In genomic region chr11:1746516-1746931, GRCh38 we compare ENCODE assay signal across 12 cellular contexts. TPM values are rescaled to one million over a fixed set of nuclear protein-coding genes. Genes with fewer than 3 reads are reported as not detected.
DNase-seq lines count a peak whose midpoint lies in the region; FAIRE-seq and TF ChIP-seq lines count a peak whose summit lies in the region.
"Had no signal": no experiment of that assay in that cellular context is flagged by ENCODE, and none has a peak within 500 bp of the region (broad histone marks: within the 10 kb centered on the region; RNA-seq: fewer than 3 reads in every experiment).

No MANE protein-coding gene starts in this region.

- no peaks in the 10 kb centered on the region for H3K9me3 ChIP-seq in kidney (ENCODE audit: control insufficient read depth in 1 of 2, low read length in 2 of 2)
- no peaks in the 10 kb centered on the region for H3K9me3 ChIP-seq in suprapubic skin
- no peaks in the 10 kb centered on the region for H3K9me3 ChIP-seq in prostate gland

- peak overlapping the region; percentile 18 for H3K27ac ChIP-seq in angular gyrus (ENCODE audit: low read depth, low read length)
- H3K27ac ChIP-seq in kidney (ENCODE audit: low read depth in 2 of 2, low read length in 2 of 2): peak overlapping the region; percentile 10 to 43
- no peak overlapping the region for H3K27ac ChIP-seq in suprapubic skin
- H3K27ac ChIP-seq in prostate gland: no peak overlapping the region
- H3K27ac ChIP-seq: hepatocyte, parathyroid adenoma had no signal

- TF ChIP-seq POLR2A in suprapubic skin (IDR thresholded peaks at IDR 0.05) (no peak), prostate gland (IDR thresholded peaks at IDR 0.05) (no peak)

- TF ChIP-seq CTCF in kidney (IDR thresholded peaks at IDR 0.05; ENCODE audit: borderline replicate concordance, extremely low read depth, insufficient read depth) (no peak), suprapubic skin (IDR thresholded peaks at IDR 0.05) (no peak), prostate gland (IDR thresholded peaks at IDR 0.05) (no peak)

- peak; percentile 70 for DNase-seq in NCI-H2196 (lab: John Stamatoyannopoulos, UW; ENCODE audit: unreplicated experiment)
- no peak for DNase-seq in kidney
- peak; percentile 75 to 85 for DNase-seq in suprapubic skin (ENCODE audit: low spot score in 2 of 2)
- no peak for DNase-seq in prostate gland (ENCODE audit: low spot score)
- DNase-seq in stimulated activated CD4-positive, alpha-beta T cell treated with anti-CD3 and anti-CD28 coated beads, Interleukin-2, amount 100 ng/mL, for 24 hours: no peak
- DNase-seq in effector CD8-positive, alpha-beta T cell (lab: John Stamatoyannopoulos, UW): no peak
- DNase-seq: anterior cingulate cortex; NCI-H2171; stimulated activated naive CD8-positive, alpha-beta T cell treated with anti-CD3 and anti-CD28 coated beads, Interleukin-15, amount 100 ng/mL, for 72 hours had no signal

- FAIRE-seq in kidney (lab: Jason Lieb, UNC): no peak

- intact Hi-C loops in kidney (cut with DNase I): no loop called here
- intact Hi-C loops in prostate gland (cut with DNase I): no loop called here

- H3K4me1 ChIP-seq in kidney (ENCODE audit: control insufficient read depth in 1 of 2, insufficient read depth in 1 of 2, low read depth in 1 of 2, low read length in 2 of 2): peaks cover 4 to 40% of the 10 kb centered on the region in 2 donors
- H3K4me1 ChIP-seq in suprapubic skin: peaks cover 59% of the 10 kb centered on the region
- no peaks in the 10 kb centered on the region for H3K4me1 ChIP-seq in prostate gland (replicated peaks)

- 73% methylated on average over 14 of the region's 22 CpGs for WGBS in suprapubic skin
- 85% methylated on average over 22 of the region's 22 CpGs for WGBS in prostate gland

- H3K36me3 ChIP-seq in kidney (ENCODE audit: control insufficient read depth in 1 of 2, insufficient read depth in 2 of 2, low read length in 2 of 2) (peaks cover 2 to 5% of the 10 kb centered on the region in 2 donors), suprapubic skin (no peaks in the 10 kb centered on the region), prostate gland (no peaks in the 10 kb centered on the region)

- peaks cover 7% of the 10 kb centered on the region for H3K27me3 ChIP-seq in suprapubic skin
- peaks cover 9% of the 10 kb centered on the region for H3K27me3 ChIP-seq in prostate gland (replicated peaks; ENCODE audit: insufficient read depth)

- TF ChIP-seq EP300 in suprapubic skin (IDR thresholded peaks at IDR 0.05): no peak

- H3K4me3 ChIP-seq in kidney (ENCODE audit: low read length in 2 of 2): no peak overlapping the region
- peak overlapping the region; percentile 53 for H3K4me3 ChIP-seq in suprapubic skin
- no peak overlapping the region for H3K4me3 ChIP-seq in prostate gland
- H3K4me3 ChIP-seq: hepatocyte had no signal

- H3K9ac ChIP-seq in kidney (ENCODE audit: low read length in 2 of 2): no peak overlapping the region
- H3K9ac ChIP-seq: parathyroid adenoma had no signal

RNA-seq across cellular contexts. Expression of gene IFITM10, which starts 3.9 kb away (rescaled TPM):
- 6.4 TPM for total RNA-seq in kidney
- 2.3 TPM for polyA plus RNA-seq in kidney (ENCODE audit: insufficient read depth, low read depth, low replicate concordance)
- total RNA-seq in suprapubic skin: 1 to 10 TPM; 2.6 to 7.6 (median 6.9) TPM
- 1 to 10 TPM; 2.6 to 3.1 TPM for total RNA-seq in prostate gland

RNA-seq across cellular contexts. Expression of gene CTSD, which starts 17.2 kb away (rescaled TPM):
- total RNA-seq in kidney (2,183 TPM), suprapubic skin (100 to 1,000 TPM; 319 to 596 (median 469) TPM), prostate gland (100 to 1,000 TPM; 497 to 983 TPM)
- 2,764 TPM for polyA plus RNA-seq in kidney (ENCODE audit: insufficient read depth, low read depth, low replicate concordance)

RNA-seq across cellular contexts. Expression of gene KRTAP5-6, which starts 49.5 kb away (rescaled TPM):
- total RNA-seq in kidney: not detected
- polyA plus RNA-seq in kidney (ENCODE audit: insufficient read depth, low read depth, low replicate concordance): not detected
- 10 to 100 TPM in 1 of 4 donors, 1 to 10 TPM in 1, not detected in 2; 2.3 to 24.1 TPM for total RNA-seq in suprapubic skin
- not detected for total RNA-seq in prostate gland
- total RNA-seq: hepatocyte had no signal
- polyA plus RNA-seq: hepatocyte had no signal

Comparison
In these comparisons a context has a peak if more than half of its experiments do, and no peak if none do; other contexts are left out.
1. DNase-seq: peak in NCI-H2196 (single experiment) and suprapubic skin (2 of 2); none in kidney (single experiment), prostate gland (single experiment), stimulated activated CD4-positive, alpha-beta T cell treated with anti-CD3 and anti-CD28 coated beads, Interleukin-2, amount 100 ng/mL, for 24 hours (0 of 2) and effector CD8-positive, alpha-beta T cell (single experiment).
2. H3K27ac ChIP-seq: peak in angular gyrus (single experiment) and kidney (2 of 2); none in suprapubic skin (single experiment) and prostate gland (0 of 2).